8 cellular contexts compared by ENCODE assay signal in the genomic region with DNA sequence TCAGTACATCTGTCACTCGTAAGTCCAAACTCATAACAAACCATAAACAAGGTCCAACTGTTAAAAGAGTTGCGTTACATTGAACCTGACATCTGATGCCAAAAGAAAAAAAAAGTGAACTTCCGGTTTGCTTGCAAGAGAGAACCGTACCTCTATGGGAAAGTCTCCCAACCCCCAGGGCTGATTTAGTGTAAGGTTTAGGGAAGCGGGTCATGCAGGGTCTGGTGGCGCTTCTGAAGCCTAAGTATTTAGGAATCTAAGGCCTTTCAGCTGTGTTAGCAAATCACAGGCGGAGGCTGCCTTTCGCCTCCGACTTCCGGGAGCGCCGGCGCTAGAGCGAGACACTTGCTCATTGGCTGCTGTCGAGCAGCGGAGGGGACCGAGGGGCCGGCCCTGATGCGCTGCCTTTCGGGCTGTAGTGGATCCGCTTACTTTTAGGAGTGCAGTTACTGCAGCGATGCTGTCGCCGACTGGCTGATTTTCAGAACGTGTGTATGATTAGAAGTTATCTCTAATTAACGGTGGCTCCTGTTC. TPM values are rescaled to one million over a fixed set of nuclear protein-coding genes. Genes with fewer than 3 reads are reported as not detected.
DNase-seq lines count a peak whose midpoint lies in the region; ATAC-seq and TF ChIP-seq lines count a peak whose summit lies in the region.

No MANE protein-coding gene starts in this region.

- ATAC-seq in GM21529 (IDR thresholded peaks at IDR 0.05; ENCODE audit: unreplicated experiment) = peak; percentile 100

- peak overlapping the region; percentile 53 for H3K4me3 ChIP-seq in epithelial cell of proximal tubule (ENCODE audit: low read depth, low read length)

- no peak for TF ChIP-seq CTCF in epithelial cell of proximal tubule (conservative IDR thresholded peaks at IDR 0.05; ENCODE audit: low read depth, low read length)

- DNase-seq in DMS114 treated with DMSO at 0.1 percent for 48 hours (lab: John Stamatoyannopoulos, UW; ENCODE audit: unreplicated experiment) (peak; percentile 86), HuH-7.5 (ENCODE audit: low spot score) (peak; percentile 89), OCI-M1 (lab: John Stamatoyannopoulos, UW) (peak; percentile 91), activated T-cell treated with anti-CD3 and anti-CD28 coated beads for 48 hours (ENCODE audit: low read depth) (peak; percentile 84), epithelial cell of proximal tubule (ENCODE audit: low read depth) (no peak), mucosa of gallbladder (ENCODE audit: low spot score) (peak; percentile 84)
- peak; percentile 53 to 70 for DNase-seq in stimulated activated CD8-positive, alpha-beta memory T cell treated with anti-CD3 and anti-CD28 coated beads, Interleukin-4, amount 100 ng/mL, for 1 hour (ENCODE audit: low read depth in 2 of 2, low spot score in 1 of 2)

RNA-seq across cellular contexts. Expression of a gene that starts 12.0 kb away (rescaled TPM):
- total RNA-seq in epithelial cell of proximal tubule = 50.7 and 79.1 TPM in 2 replicates
- total RNA-seq in mucosa of gallbladder = 28.7 TPM

RNA-seq across cellular contexts. Expression of a gene that starts 55.9 kb away (rescaled TPM):
- total RNA-seq in epithelial cell of proximal tubule (50.9 and 58.4 TPM in 2 replicates), mucosa of gallbladder (62.7 TPM)
